In genomic region chr12:68470664-68471328, GRCh38 we compare ENCODE assay signal across 28 cellular contexts.
"Had no signal": no experiment of that assay in that cellular context is flagged by ENCODE, and none has a peak within 500 bp of the region (broad histone marks: within the 10 kb centered on the region; RNA-seq: fewer than 3 reads in every experiment).

No MANE protein-coding gene starts in this region.

- H3K4me1 ChIP-seq: parathyroid adenoma, psoas muscle, right lobe of liver, stomach, thyroid gland, tibial nerve, upper lobe of left lung, vagina had no signal

- H3K27ac ChIP-seq: neural progenitor cell, ovary, parathyroid adenoma, psoas muscle, right lobe of liver, sigmoid colon, stomach, thoracic aorta, thyroid gland, tibial nerve, upper lobe of left lung, vagina had no signal

- H2AFZ ChIP-seq: neural progenitor cell, parathyroid adenoma had no signal

- H3K9me3 Mint-ChIP-seq: nephron; neural progenitor cell; stimulated activated effector memory CD8-positive, alpha-beta T cell treated with anti-CD3 and anti-CD28 coated beads, Interleukin-12 subunit alpha, Interleukin-12 subunit beta, amount 100 ng/mL, for 72 hours; stimulated activated naive B cell treated with anti-CD40 and anti-IgM and Interleukin-4, amounts not matched to agents 10 μg/mL and 1 μg/mL and 100 μg/mL, for 72 hours; stimulated activated naive CD8-positive, alpha-beta T cell treated with anti-CD3 and anti-CD28 coated beads, Interleukin-15, Interleukin-2, amounts not matched to agents 100 ng/mL and 50 ng/mL, for 24 hours had no signal

- H3K36me3 ChIP-seq: neural progenitor cell, ovary, right lobe of liver, sigmoid colon, stomach, thoracic aorta, thyroid gland, tibial nerve, upper lobe of left lung, vagina had no signal

- ATAC-seq: psoas muscle; right cardiac atrium; right lobe of liver; stimulated activated effector memory CD8-positive, alpha-beta T cell treated with anti-CD3 and anti-CD28 coated beads, Interleukin-12 subunit alpha, Interleukin-12 subunit beta, amount 100 ng/mL, for 72 hours; stimulated activated naive B cell treated with anti-CD40 and anti-IgM and Interleukin-4, amounts not matched to agents 10 μg/mL and 1 μg/mL and 100 μg/mL, for 72 hours had no signal

- H3K36me3 Mint-ChIP-seq: neural progenitor cell; stimulated activated effector memory CD8-positive, alpha-beta T cell treated with anti-CD3 and anti-CD28 coated beads, Interleukin-12 subunit alpha, Interleukin-12 subunit beta, amount 100 ng/mL, for 72 hours; stimulated activated naive B cell treated with anti-CD40 and anti-IgM and Interleukin-4, amounts not matched to agents 10 μg/mL and 1 μg/mL and 100 μg/mL, for 72 hours had no signal

- H3K27me3 Mint-ChIP-seq: stimulated activated naive B cell treated with anti-CD40 and anti-IgM and Interleukin-4, amounts not matched to agents 10 μg/mL and 1 μg/mL and 100 μg/mL, for 72 hours; stimulated activated naive CD8-positive, alpha-beta T cell treated with anti-CD3 and anti-CD28 coated beads, Interleukin-15, Interleukin-2, amounts not matched to agents 100 ng/mL and 50 ng/mL, for 24 hours had no signal

- H3K4me3 Mint-ChIP-seq: nephron; neural progenitor cell; stimulated activated effector memory CD8-positive, alpha-beta T cell treated with anti-CD3 and anti-CD28 coated beads, Interleukin-12 subunit alpha, Interleukin-12 subunit beta, amount 100 ng/mL, for 72 hours; stimulated activated naive B cell treated with anti-CD40 and anti-IgM and Interleukin-4, amounts not matched to agents 10 μg/mL and 1 μg/mL and 100 μg/mL, for 72 hours; stimulated activated naive CD8-positive, alpha-beta T cell treated with anti-CD3 and anti-CD28 coated beads, Interleukin-15, Interleukin-2, amounts not matched to agents 100 ng/mL and 50 ng/mL, for 24 hours had no signal

- H3K9ac ChIP-seq: neural progenitor cell, parathyroid adenoma had no signal

- H3K9me3 ChIP-seq: ovary, psoas muscle, right lobe of liver, sigmoid colon, stomach, thoracic aorta, thyroid gland, tibial nerve, upper lobe of left lung, vagina had no signal

- H3K79me2 ChIP-seq: parathyroid adenoma had no signal

- H3K4me3 ChIP-seq: neural progenitor cell, ovary, psoas muscle, right lobe of liver, sigmoid colon, stomach, thoracic aorta, thyroid gland, tibial nerve, upper lobe of left lung, vagina had no signal

- H3K4me2 ChIP-seq: neural progenitor cell had no signal

- H3K27me3 ChIP-seq: neural progenitor cell, ovary, right lobe of liver, sigmoid colon, stomach, thyroid gland, tibial nerve, upper lobe of left lung, vagina had no signal

- FAIRE-seq: urothelium cell line had no signal

- H3K4me1 Mint-ChIP-seq: stimulated activated naive B cell treated with anti-CD40 and anti-IgM and Interleukin-4, amounts not matched to agents 10 μg/mL and 1 μg/mL and 100 μg/mL, for 72 hours had no signal

- DNase-seq: occipital lobe; ovary; posterior cingulate gyrus; psoas muscle; right cardiac atrium; right lobe of liver; sigmoid colon; small intestine; stimulated activated CD4-positive, alpha-beta T cell treated with anti-CD3 and anti-CD28 coated beads, Interleukin-15, amount 100 ng/mL, for 24 hours; stimulated activated CD4-positive, alpha-beta T cell treated with anti-CD3 and anti-CD28 coated beads, Interleukin-2, amount 100 ng/mL, for 24 hours; stimulated activated CD4-positive, alpha-beta T cell treated with anti-CD3 and anti-CD28 coated beads, Interleukin-2, amount 100 ng/mL, for 48 hours; stimulated activated CD4-positive, alpha-beta T cell treated with anti-CD3 and anti-CD28 coated beads, Interleukin-4, amount 100 ng/mL, for 24 hours; stimulated activated naive B cell treated with anti-CD40 and anti-IgM and Interleukin-4, amounts not matched to agents 10 μg/mL and 1 μg/mL and 100 μg/mL, for 72 hours; stimulated activated naive CD4-positive, alpha-beta T cell treated with Interleukin-2 at 50 U/mL for 16 hours; stomach; thyroid gland; trophoblast cell; upper lobe of left lung had no signal

- H3K27ac Mint-ChIP-seq: nephron; neural progenitor cell; progenitor cell of endocrine pancreas; stimulated activated effector memory CD8-positive, alpha-beta T cell treated with anti-CD3 and anti-CD28 coated beads, Interleukin-12 subunit alpha, Interleukin-12 subunit beta, amount 100 ng/mL, for 72 hours; stimulated activated naive B cell treated with anti-CD40 and anti-IgM and Interleukin-4, amounts not matched to agents 10 μg/mL and 1 μg/mL and 100 μg/mL, for 72 hours; stimulated activated naive CD8-positive, alpha-beta T cell treated with anti-CD3 and anti-CD28 coated beads, Interleukin-15, Interleukin-2, amounts not matched to agents 100 ng/mL and 50 ng/mL, for 24 hours had no signal
